14 cellular contexts compared by ENCODE assay signal in genomic region chrX:18617351-18617750, GRCh38. TPM values are rescaled to one million over a fixed set of nuclear protein-coding genes. Genes with fewer than 3 reads are reported as not detected.
DNase-seq lines count a peak whose midpoint lies in the region; ATAC-seq and TF ChIP-seq lines count a peak whose summit lies in the region.
"Had no signal": no experiment of that assay in that cellular context is flagged by ENCODE, and none has a peak within 500 bp of the region (broad histone marks: within the 10 kb centered on the region; RNA-seq: fewer than 3 reads in every experiment).

No MANE protein-coding gene starts in this region.

- DNase-seq in COLO829 (ENCODE audit: low spot score) (peak; percentile 6), M059J (ENCODE audit: low read depth) (peak; percentile 34), choroid plexus epithelial cell (ENCODE audit: low read depth) (peak; percentile 56), mesendoderm (peak; percentile 13), heart left ventricle (no peak), NCI-H1048 (lab: John Stamatoyannopoulos, UW) (no peak)
- DNase-seq in activated CD8-positive, alpha-beta memory T cell treated with anti-CD3 and anti-CD28 coated beads, Interleukin-2, amount 50 U/mL, for 48 hours, result no peak
- DNase-seq: activated T-cell treated with anti-CD3 and anti-CD28 coated beads, Interleukin-2, amount 50 U/mL, for 1 hour; DND-41; esophagus squamous epithelium; naive thymus-derived CD8-positive, alpha-beta T cell; NCI-H2029 treated with DMSO at 0.1 percent for 48 hours had no signal

- intact Hi-C loops in heart left ventricle (cut with DNase I), result no loop called here

- H3K36me3 ChIP-seq in mesendoderm (ENCODE audit: control insufficient read depth, insufficient read depth, low read length) (no peaks in the 10 kb centered on the region), heart left ventricle (peaks cover 0 to 7% (median 0%) of the 10 kb centered on the region in 9 donors)

- no peak overlapping the region for H4K5ac ChIP-seq in mesendoderm (ENCODE audit: low read length)

- H4K8ac ChIP-seq in mesendoderm (ENCODE audit: low read depth, low read length), result no peak overlapping the region

- H2AK5ac ChIP-seq in mesendoderm (ENCODE audit: low read length), result no peak overlapping the region

- no peaks in the 10 kb centered on the region for H3K79me1 ChIP-seq in mesendoderm (ENCODE audit: low read length)

- H3K4me3 ChIP-seq in choroid plexus epithelial cell (ENCODE audit: low read depth, low read length) (no peak overlapping the region), mesendoderm (ENCODE audit: low read length) (no peak overlapping the region), heart left ventricle (no peak overlapping the region)
- H3K4me3 ChIP-seq: esophagus squamous epithelium had no signal

- no CpG with 5 or more reads among the region's 5 CpGs for WGBS in mesendoderm (ENCODE audit: extremely low coverage, insufficient coverage, low lambda C conversion rate)
- WGBS in heart left ventricle, 4 donors, result 81 to 91% (median 84%) methylated on average over 5 of the region's 5 CpGs

- no peaks in the 10 kb centered on the region for H3K79me2 ChIP-seq in mesendoderm (ENCODE audit: control insufficient read depth, insufficient read depth, low read length)

- H3K4me1 ChIP-seq in mesendoderm (ENCODE audit: control insufficient read depth, low read depth, low read length) (no peaks in the 10 kb centered on the region), heart left ventricle (no peaks in the 10 kb centered on the region)

- H2BK120ac ChIP-seq in mesendoderm (ENCODE audit: low read depth, low read length), result no peak overlapping the region

- H3K27ac ChIP-seq in mesendoderm (ENCODE audit: low read depth, low read length) (no peak overlapping the region), heart left ventricle (no peak overlapping the region)
- H3K27ac ChIP-seq: esophagus squamous epithelium had no signal

- H3K18ac ChIP-seq in mesendoderm (ENCODE audit: low read length), result no peak overlapping the region

- H3K4me2 ChIP-seq in mesendoderm (ENCODE audit: low read length), result no peak overlapping the region

- H3K27me3 ChIP-seq in mesendoderm (ENCODE audit: insufficient read depth, low read length, poor library complexity) (no peaks in the 10 kb centered on the region), heart left ventricle (no peaks in the 10 kb centered on the region)
- H3K27me3 ChIP-seq: esophagus squamous epithelium had no signal

- TF ChIP-seq CTCF in choroid plexus epithelial cell (conservative IDR thresholded peaks at IDR 0.05; ENCODE audit: low read depth, low read length) (no peak), heart left ventricle (IDR thresholded peaks at IDR 0.05) (no peak)

- H2BK15ac ChIP-seq in mesendoderm (replicated peaks; ENCODE audit: low read depth), result no peak overlapping the region

- H3K9ac ChIP-seq in mesendoderm (ENCODE audit: low read length), result no peak overlapping the region

- ATAC-seq in heart left ventricle (no peak), GM21367 (IDR thresholded peaks at IDR 0.05; ENCODE audit: unreplicated experiment) (no peak)
- ATAC-seq: naive thymus-derived CD8-positive, alpha-beta T cell had no signal

- no peak overlapping the region for H3K23ac ChIP-seq in mesendoderm (ENCODE audit: low read length)

- H3K9me3 ChIP-seq in heart left ventricle, result no peaks in the 10 kb centered on the region
- H3K9me3 ChIP-seq: esophagus squamous epithelium had no signal

- H2BK5ac ChIP-seq in mesendoderm (ENCODE audit: low read length), result no peak overlapping the region

- H3K56ac ChIP-seq in mesendoderm (ENCODE audit: low read length), result no peak overlapping the region

- H3K4ac ChIP-seq in mesendoderm (ENCODE audit: low read depth, low read length), result no peak overlapping the region

- TF ChIP-seq POLR2A in heart left ventricle (IDR thresholded peaks at IDR 0.05), result no peak

RNA-seq across cellular contexts. Expression of gene RS1, which starts 54.6 kb away (rescaled TPM):
- total RNA-seq in M059J (2014; rRNA removed; shearing (Covaris generic)), result not detected in 2 replicates
- not detected for polyA plus RNA-seq in mesendoderm (2013, experiment 1 of 2)
- not detected for polyA plus RNA-seq in mesendoderm (2013, experiment 2 of 2)
- not detected for total RNA-seq in heart left ventricle
- polyA plus RNA-seq in heart left ventricle, result not detected
- total RNA-seq: esophagus squamous epithelium; naive thymus-derived CD8-positive, alpha-beta T cell; T-helper 1 cell treated with Interleukin-12 subunit alpha and Interleukin-12 subunit beta and Interleukin-4 antibody, amounts not matched to agents 30 ng/mL and 1 ng/mL, for 36 hours had no signal
- polyA plus RNA-seq: naive thymus-derived CD8-positive, alpha-beta T cell had no signal

Comparison
In these comparisons a context has a peak if more than half of its experiments do, and no peak if none do; other contexts are left out.
1. DNase-seq: peak in COLO829 (single experiment), M059J (single experiment), choroid plexus epithelial cell (single experiment) and mesendoderm (single experiment); none in heart left ventricle (0 of 5), NCI-H1048 (single experiment) and activated CD8-positive, alpha-beta memory T cell treated with anti-CD3 and anti-CD28 coated beads, Interleukin-2, amount 50 U/mL, for 48 hours (single experiment).